8 cellular contexts compared by ENCODE assay signal in the genomic region with DNA sequence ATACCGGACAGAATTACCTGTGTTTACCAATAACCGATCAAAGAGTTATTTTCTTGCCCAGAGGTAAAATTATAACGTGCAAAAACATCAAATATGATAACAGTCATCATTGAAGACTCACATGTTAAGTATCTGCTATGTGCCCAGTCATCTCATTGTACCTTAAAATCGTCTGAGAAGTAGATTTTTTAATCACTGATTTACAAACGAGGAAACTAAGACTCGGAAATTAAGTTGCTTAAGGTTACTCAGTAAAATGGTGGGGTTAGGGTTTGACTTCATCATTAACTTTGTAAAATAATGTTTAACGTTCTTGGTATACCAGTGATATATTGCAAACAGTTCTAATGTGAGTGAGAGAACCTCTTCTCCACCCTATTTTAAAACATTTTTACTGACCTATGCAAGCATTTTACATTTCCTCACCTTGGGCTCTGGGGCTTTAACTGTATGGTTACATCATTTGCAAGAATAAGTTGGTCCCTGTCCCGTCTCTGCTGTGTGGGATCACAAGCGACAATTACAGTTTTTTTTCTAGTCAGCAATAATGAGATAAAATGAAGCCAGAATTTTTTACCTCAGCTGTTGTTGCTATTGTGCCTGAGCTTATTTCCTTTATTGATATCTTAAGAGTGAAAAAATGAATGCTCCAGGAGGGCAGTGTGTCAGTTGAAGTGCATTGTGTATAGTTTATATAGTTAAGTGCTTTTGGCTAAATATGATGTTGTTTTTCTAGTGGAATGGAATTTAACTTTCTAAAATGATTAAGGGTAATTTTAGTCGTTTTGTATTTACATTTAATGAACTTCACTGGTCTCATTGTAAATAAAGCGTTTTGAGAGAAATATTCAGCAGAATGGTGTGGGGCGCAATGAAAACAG. TPM values are rescaled to one million over a fixed set of nuclear protein-coding genes. Genes with fewer than 3 reads are reported as not detected.
DNase-seq lines count a peak whose midpoint lies in the region; ATAC-seq and TF ChIP-seq lines count a peak whose summit lies in the region.

No MANE protein-coding gene starts in this region.

- H3K27ac Mint-ChIP-seq in activated CD4-positive, alpha-beta memory T cell treated with anti-CD3 and anti-CD28 coated beads for 36 hours: peak overlapping the region; percentile 100
- H3K27ac Mint-ChIP-seq in stimulated activated memory B cell treated with anti-CD40 and anti-IgM and Interleukin-4, amounts not matched to agents 10 μg/mL and 1 μg/mL and 100 μg/mL, for 72 hours: peak overlapping the region; percentile 99

- DNase-seq in heart left ventricle (no peak), cardiac septum (ENCODE audit: low spot score) (no peak), NK-92 (lab: John Stamatoyannopoulos, UW; ENCODE audit: unreplicated experiment) (no peak)
- no peak for DNase-seq in activated CD4-positive, alpha-beta memory T cell treated with anti-CD3 and anti-CD28 coated beads for 36 hours
- no peak for DNase-seq in activated CD4-positive, CD25-positive, alpha-beta regulatory T cell treated with anti-CD3 and anti-CD28 coated beads, Interleukin-2, amount 50 U/mL, for 72 hours
- no peak for DNase-seq in activated CD4-positive, alpha-beta T cell treated with anti-CD3 and anti-CD28 coated beads for 4 hours

- peaks cover 1% of the 10 kb centered on the region for H3K27me3 Mint-ChIP-seq in activated CD4-positive, alpha-beta memory T cell treated with anti-CD3 and anti-CD28 coated beads for 36 hours
- H3K27me3 Mint-ChIP-seq in stimulated activated memory B cell treated with anti-CD40 and anti-IgM and Interleukin-4, amounts not matched to agents 10 μg/mL and 1 μg/mL and 100 μg/mL, for 72 hours: no peaks in the 10 kb centered on the region

- H3K9me3 Mint-ChIP-seq in activated CD4-positive, alpha-beta memory T cell treated with anti-CD3 and anti-CD28 coated beads for 36 hours: no peaks in the 10 kb centered on the region
- H3K9me3 Mint-ChIP-seq in stimulated activated memory B cell treated with anti-CD40 and anti-IgM and Interleukin-4, amounts not matched to agents 10 μg/mL and 1 μg/mL and 100 μg/mL, for 72 hours: no peaks in the 10 kb centered on the region

- H3K27me3 ChIP-seq in heart left ventricle (no peaks in the 10 kb centered on the region), iPS-15b (ENCODE audit: control insufficient read depth, insufficient read depth, low read length) (no peaks in the 10 kb centered on the region)

- POLR2A ChIA-PET in activated CD4-positive, alpha-beta memory T cell treated with anti-CD3 and anti-CD28 coated beads for 36 hours (lab: Charles Lee): interaction anchor here (1.3 to 1.4 kb wide), 2 partner anchors 131 to 640 kb away, joined by 3 to 4 read pairs; partner anchors contain the start of genes ANP32E and MINDY1

- TF ChIP-seq POLR2A in heart left ventricle (IDR thresholded peaks at IDR 0.05): no peak

- peak overlapping the region; percentile 99 for H3K4me3 Mint-ChIP-seq in activated CD4-positive, alpha-beta memory T cell treated with anti-CD3 and anti-CD28 coated beads for 36 hours
- H3K4me3 Mint-ChIP-seq in stimulated activated memory B cell treated with anti-CD40 and anti-IgM and Interleukin-4, amounts not matched to agents 10 μg/mL and 1 μg/mL and 100 μg/mL, for 72 hours: peak overlapping the region; percentile 97

- intact Hi-C loops in heart left ventricle (cut with DNase I): loop anchor here in 1 of 10 donors (10.0 kb wide), 2 partner anchors 58 to 198 kb away; no protein-coding TSS in a partner anchor
- intact Hi-C loops in cardiac septum (cut with DNase I): loop anchor here (5.0 to 10.0 kb wide), 3 partner anchors 44 to 248 kb away; partner anchors contain the start of gene PRPF3
- intact Hi-C loops in activated CD4-positive, alpha-beta memory T cell treated with anti-CD3 and anti-CD28 coated beads for 36 hours (cut with micrococcal nuclease): loop anchor here (5.0 to 10.0 kb wide), 2 partner anchors 641 to 688 kb away; partner anchors contain the start of genes CDC42SE1, MINDY1 and PRUNE1

- H3K36me3 ChIP-seq in heart left ventricle (no peaks in the 10 kb centered on the region), iPS-15b (ENCODE audit: control insufficient read depth, insufficient read depth, low read length) (no peaks in the 10 kb centered on the region)

- ATAC-seq in heart left ventricle: no peak
- ATAC-seq in stimulated activated memory B cell treated with anti-CD40 and anti-IgM and Interleukin-4, amounts not matched to agents 10 μg/mL and 1 μg/mL and 100 μg/mL, for 72 hours: no peak

- H3K4me1 Mint-ChIP-seq in activated CD4-positive, alpha-beta memory T cell treated with anti-CD3 and anti-CD28 coated beads for 36 hours (ENCODE audit: low read depth): peaks cover 39% of the 10 kb centered on the region
- peaks cover 33% of the 10 kb centered on the region for H3K4me1 Mint-ChIP-seq in stimulated activated memory B cell treated with anti-CD40 and anti-IgM and Interleukin-4, amounts not matched to agents 10 μg/mL and 1 μg/mL and 100 μg/mL, for 72 hours

- no peak for TF ChIP-seq CTCF in heart left ventricle (IDR thresholded peaks at IDR 0.05)

- peaks cover 19% of the 10 kb centered on the region for H3K36me3 Mint-ChIP-seq in activated CD4-positive, alpha-beta memory T cell treated with anti-CD3 and anti-CD28 coated beads for 36 hours
- peaks cover 18% of the 10 kb centered on the region for H3K36me3 Mint-ChIP-seq in stimulated activated memory B cell treated with anti-CD40 and anti-IgM and Interleukin-4, amounts not matched to agents 10 μg/mL and 1 μg/mL and 100 μg/mL, for 72 hours

- 17 to 19% (median 18%) methylated on average over 12 of the region's 12 CpGs for WGBS in heart left ventricle, 4 donors

- H3K9me3 ChIP-seq in heart left ventricle (no peaks in the 10 kb centered on the region), iPS-15b (ENCODE audit: control insufficient read depth, insufficient read depth, low read length) (no peaks in the 10 kb centered on the region)

- H3K4me3 ChIP-seq in heart left ventricle (peak overlapping the region; percentile 27 to 91 (median 72)), iPS-15b (ENCODE audit: low read depth, low read length) (peak overlapping the region; percentile 92)

- H3K9ac ChIP-seq in iPS-15b (ENCODE audit: low read depth, low read length): peak overlapping the region; percentile 51

- H3K4me1 ChIP-seq in heart left ventricle (peaks cover 0 to 37% (median 23%) of the 10 kb centered on the region in 12 donors), iPS-15b (ENCODE audit: control insufficient read depth, insufficient read depth, low read length) (peaks cover 4% of the 10 kb centered on the region)

- H3K27ac ChIP-seq in heart left ventricle: peak overlapping the region in 10 of 12 donors; percentile 34 to 99 (median 97)

- CTCF ChIA-PET in activated CD4-positive, alpha-beta memory T cell treated with anti-CD3 and anti-CD28 coated beads for 36 hours (lab: Charles Lee): interaction anchor here (0.9 to 1.9 kb wide), 2 partner anchors 16 to 194 kb away, joined by 3 to 5 read pairs; no protein-coding TSS in a partner anchor

RNA-seq across cellular contexts. Expression of gene RPRD2, which starts 2.7 kb away (rescaled TPM):
- total RNA-seq in heart left ventricle (10 to 100 TPM; 19.4 to 33.4 (median 25.3) TPM), cardiac septum (23.5 TPM)
- polyA plus RNA-seq in heart left ventricle: 1 to 10 TPM; 6.4 to 8.6 TPM
- 10 to 100 TPM; 22.2 to 22.6 TPM for total RNA-seq in activated CD4-positive, alpha-beta memory T cell treated with anti-CD3 and anti-CD28 coated beads for 36 hours

RNA-seq across cellular contexts. Expression of gene PRPF3, which starts 45.3 kb away (rescaled TPM):
- total RNA-seq in heart left ventricle (10 to 100 TPM; 12.4 to 28.1 (median 19.5) TPM), cardiac septum (24.5 TPM)
- 10 to 100 TPM; 17.8 to 19.5 TPM for polyA plus RNA-seq in heart left ventricle
- 10 to 100 TPM; 59.2 to 64.9 TPM for total RNA-seq in activated CD4-positive, alpha-beta memory T cell treated with anti-CD3 and anti-CD28 coated beads for 36 hours
